1 cellular context compared by ENCODE assay signal in genomic region chr16:2532494-2533141, GRCh38.
TF ChIP-seq lines count a peak whose summit lies in the region.

No MANE protein-coding gene starts in this region.

TF ChIP-seq in HEK293, 187 proteins besides CTCF, POLR2A, EP300 and RAD21 (continued from another document and continues in another):
- TF ChIP-seq PATZ1 (tag by site-specific recombination; IDR thresholded peaks at IDR 0.05) (0 out of 2 replicates have a peak, but pooled peaks have one; percentile 43), ZNF449 (tag by site-specific recombination; IDR thresholded peaks at IDR 0.05) (no peak), ZNF701 (tag by site-specific recombination; IDR thresholded peaks at IDR 0.05) (no peak), GLIS1 (tag by site-specific recombination; IDR thresholded peaks at IDR 0.05) (peak; percentile 82), ZBTB20 (tag by site-specific recombination; IDR thresholded peaks at IDR 0.05) (peak; percentile 29; the same call in 1 of the 2 replicates), ZBTB1 (tag by site-specific recombination; IDR thresholded peaks at IDR 0.05) (peak; percentile 90; the same call in 1 of the 2 replicates), ZNF423 (tag by site-specific recombination; IDR thresholded peaks at IDR 0.05) (peak; percentile 84), ZBTB48 (tag by site-specific recombination; IDR thresholded peaks at IDR 0.05) (peak; percentile 76; the same call in 1 of the 2 replicates), ZNF677 (tag by site-specific recombination; IDR thresholded peaks at IDR 0.05) (no peak), ZNF18 (tag by site-specific recombination; IDR thresholded peaks at IDR 0.05) (no peak), REPIN1 (tag by site-specific recombination; IDR thresholded peaks at IDR 0.05; ENCODE audit: low read depth) (no peak), ZNF280D (tag by site-specific recombination; IDR thresholded peaks at IDR 0.05) (no peak), GLI4 (tag by site-specific recombination; IDR thresholded peaks at IDR 0.05) (no peak), GLIS2 (tag by site-specific recombination; IDR thresholded peaks at IDR 0.05) (peak; percentile 46; the same call in 1 of the 2 replicates), ZNF239 (tag by site-specific recombination; IDR thresholded peaks at IDR 0.05) (no peak), ZNF184 (tag by site-specific recombination; IDR thresholded peaks at IDR 0.05) (no peak), ZNF791 (tag by site-specific recombination; IDR thresholded peaks at IDR 0.05) (no peak), ZSCAN16 (tag by site-specific recombination; IDR thresholded peaks at IDR 0.05) (0 out of 2 replicates have a peak, but pooled peaks have one; percentile 29), ZNF529 (tag by site-specific recombination; IDR thresholded peaks at IDR 0.05; ENCODE audit: insufficient replicate concordance) (no peak), ZNF157 (tag by site-specific recombination; IDR thresholded peaks at IDR 0.05) (no peak), SP2 (tag by site-specific recombination; IDR thresholded peaks at IDR 0.05) (peak; percentile 62), ZNF350 (tag by site-specific recombination; IDR thresholded peaks at IDR 0.05) (no peak), ZNF138 (tag by site-specific recombination; IDR thresholded peaks at IDR 0.05; ENCODE audit: borderline replicate concordance) (no peak), ZNF501 (tag by site-specific recombination; IDR thresholded peaks at IDR 0.05) (0 out of 2 replicates have a peak, but pooled peaks have one; percentile 15), ZNF19 (tag by site-specific recombination; IDR thresholded peaks at IDR 0.05; ENCODE audit: low read depth) (no peak), IKZF3 (tag by site-specific recombination; IDR thresholded peaks at IDR 0.05) (peak; percentile 74), ZNF645 (tag by site-specific recombination; IDR thresholded peaks at IDR 0.05) (no peak), HIC1 (tag by site-specific recombination; IDR thresholded peaks at IDR 0.05) (peak; percentile 89), SCRT1 (tag by site-specific recombination; IDR thresholded peaks at IDR 0.05; ENCODE audit: borderline replicate concordance) (peak; percentile 73; the same call in 1 of the 2 replicates), TSHZ1 (tag by site-specific recombination; IDR thresholded peaks at IDR 0.05; ENCODE audit: borderline replicate concordance) (no peak), ZNF521 (tag by site-specific recombination; IDR thresholded peaks at IDR 0.05) (no peak), ZNF670 (tag by site-specific recombination; IDR thresholded peaks at IDR 0.05; ENCODE audit: low read depth) (no peak), ZBTB8A (tag by site-specific recombination; IDR thresholded peaks at IDR 0.05) (peak; percentile 82), ELK4 (IDR thresholded peaks at IDR 0.05; ENCODE audit: borderline replicate concordance, low read depth, low read length) (no peak), TCF7L2 (IDR thresholded peaks at IDR 0.05; ENCODE audit: borderline replicate concordance, low read depth, low read length) (no peak), ZBTB17 (tag by site-specific recombination; IDR thresholded peaks at IDR 0.05) (peak; percentile 83), ZNF148 (tag by site-specific recombination; IDR thresholded peaks at IDR 0.05; ENCODE audit: borderline replicate concordance) (no peak), ZNF354C (tag by site-specific recombination; IDR thresholded peaks at IDR 0.05; ENCODE audit: borderline replicate concordance, low read depth) (no peak), BCL6B (tag by site-specific recombination; IDR thresholded peaks at IDR 0.05) (no peak), MEIS1 (CRISPR knock-in tag; IDR thresholded peaks at IDR 0.05; ENCODE audit: borderline replicate concordance) (no peak)
